Comparison of ENCODE assay signal across 8 cellular contexts in genomic region chr19:49148784-49149651, GRCh38. TPM values are rescaled to one million over a fixed set of nuclear protein-coding genes. Genes with fewer than 3 reads are reported as not detected.
DNase-seq lines count a peak whose midpoint lies in the region; ATAC-seq, FAIRE-seq and TF ChIP-seq lines count a peak whose summit lies in the region.

No MANE protein-coding gene starts in this region.

- no peak for ATAC-seq in HG02610 (IDR thresholded peaks at IDR 0.05; ENCODE audit: unreplicated experiment)

- H3K27ac ChIP-seq in skeletal muscle tissue (ENCODE audit: low read depth, low read length) = peak overlapping the region; percentile 83

- DNase-seq in NCI-H2081 (lab: John Stamatoyannopoulos, UW) = peak; percentile 73 to 92
- no peak for DNase-seq in NCI-H2081 treated with DMSO at 0.1 percent for 48 hours (lab: John Stamatoyannopoulos, UW)
- DNase-seq in NCI-H226 = peak; percentile 93
- DNase-seq in activated CD4-positive, CD25-positive, alpha-beta regulatory T cell (lab: John Stamatoyannopoulos, UW) = peak; percentile 39 to 72 (median 57)
- peak; percentile 88 for DNase-seq in bronchial epithelial cell (ENCODE audit: low read depth)

- no peaks in the 10 kb centered on the region for H3K9me3 ChIP-seq in iPS-18c (ENCODE audit: control insufficient read depth, insufficient read depth, low read length)
- H3K9me3 ChIP-seq in skeletal muscle tissue (ENCODE audit: control insufficient read depth in 3 of 3, low read length in 3 of 3) = no peaks in the 10 kb centered on the region

- peak overlapping the region; percentile 83 to 92 (median 90) for H3K9ac ChIP-seq in skeletal muscle tissue (ENCODE audit: low read depth in 1 of 3, low read length in 3 of 3)

- FAIRE-seq in bronchial epithelial cell (lab: Jason Lieb, UNC) = no peak

- H3K4me3 ChIP-seq in bronchial epithelial cell (ENCODE audit: low read depth, low read length) (peak overlapping the region; percentile 67), iPS-18c (ENCODE audit: insufficient read depth, low read depth, low read length) (peak overlapping the region; percentile 78), skeletal muscle tissue (ENCODE audit: low read length in 3 of 3) (peak overlapping the region; percentile 91 to 94 (median 92))

- TF ChIP-seq CTCF in bronchial epithelial cell (IDR thresholded peaks at IDR 0.05; ENCODE audit: insufficient read depth, low read length, severe bottlenecking) = no peak

- no peaks in the 10 kb centered on the region for H3K36me3 ChIP-seq in bronchial epithelial cell (ENCODE audit: control insufficient read depth, insufficient read depth, low read length)
- peaks cover 0 to 9% (median 0%) of the 10 kb centered on the region in 3 donors for H3K36me3 ChIP-seq in skeletal muscle tissue (ENCODE audit: control insufficient read depth in 3 of 3, insufficient read depth in 3 of 3, low read length in 3 of 3)

- H3K4me1 ChIP-seq in skeletal muscle tissue (ENCODE audit: control insufficient read depth in 3 of 3, insufficient read depth in 3 of 3, low read length in 3 of 3) = peaks cover 31 to 59% (median 47%) of the 10 kb centered on the region in 3 donors

- H3K27me3 ChIP-seq in bronchial epithelial cell (ENCODE audit: control insufficient read depth, insufficient read depth, low read length) (no peaks in the 10 kb centered on the region), skeletal muscle tissue (ENCODE audit: control insufficient read depth in 3 of 3, insufficient read depth in 3 of 3, low read length in 3 of 3) (no peaks in the 10 kb centered on the region)

RNA-seq across cellular contexts. Expression of gene HRC, which starts 6.2 kb away (rescaled TPM):
- total RNA-seq in bronchial epithelial cell (not detected in 2 replicates), skeletal muscle tissue (78.3 TPM)

RNA-seq across cellular contexts. Expression of gene TRPM4, which starts 8.6 kb away (rescaled TPM):
- total RNA-seq in bronchial epithelial cell (11.1 and 18.6 TPM in 2 replicates), skeletal muscle tissue (5.2 TPM)

RNA-seq across cellular contexts. Expression of gene PPFIA3, which starts 29.7 kb away (rescaled TPM):
- total RNA-seq in bronchial epithelial cell (1.3 and 2.2 TPM in 2 replicates), skeletal muscle tissue (3.1 TPM)

RNA-seq across cellular contexts. Expression of gene C19orf73, which starts 30.1 kb away (rescaled TPM):
- 0.53 and 1.9 TPM in 2 replicates for total RNA-seq in bronchial epithelial cell
- total RNA-seq in skeletal muscle tissue = not detected

RNA-seq across cellular contexts. Expression of gene LIN7B, which starts 34.8 kb away (rescaled TPM):
- 3.2 and 6.5 TPM in 2 replicates for total RNA-seq in bronchial epithelial cell
- total RNA-seq in skeletal muscle tissue = 18.3 TPM

Comparison
In these comparisons a context has a peak if more than half of its experiments do, and no peak if none do; other contexts are left out.
1. RNA of gene HRC, which starts 6.2 kb away (total RNA-seq): 78.3 TPM in skeletal muscle tissue (single experiment); not detected in bronchial epithelial cell; every median in the first group is over 10 times any median in the second.
2. Peak in every context shown above with its lines, with median percentiles within 50 percentile points of each other: H3K4me3 ChIP-seq.